8 cellular contexts compared by ENCODE assay signal in genomic region chr1:47262787-47263413, GRCh38. TPM values are rescaled to one million over a fixed set of nuclear protein-coding genes. Genes with fewer than 3 reads are reported as not detected.
DNase-seq lines count a peak whose midpoint lies in the region; ATAC-seq, FAIRE-seq and TF ChIP-seq lines count a peak whose summit lies in the region.

No MANE protein-coding gene starts in this region.

- TF ChIP-seq POLR2A in H54 (IDR thresholded peaks at IDR 0.05; ENCODE audit: low read depth, low read length): no peak

- H3K27ac Mint-ChIP-seq in CD4-positive, alpha-beta memory T cell: no peak overlapping the region
- no peak overlapping the region for H3K27ac Mint-ChIP-seq in activated CD4-positive, alpha-beta memory T cell treated with anti-CD3 and anti-CD28 coated beads for 36 hours

- H3K27me3 Mint-ChIP-seq in CD4-positive, alpha-beta memory T cell: no peaks in the 10 kb centered on the region
- H3K27me3 Mint-ChIP-seq in activated CD4-positive, alpha-beta memory T cell treated with anti-CD3 and anti-CD28 coated beads for 36 hours: no peaks in the 10 kb centered on the region

- intact Hi-C loops in CD4-positive, alpha-beta memory T cell (cut with micrococcal nuclease): loop anchor here (1.0 kb wide), 1 partner anchor 70 kb away; no protein-coding TSS in a partner anchor
- intact Hi-C loops in activated CD4-positive, alpha-beta memory T cell treated with anti-CD3 and anti-CD28 coated beads for 36 hours (cut with micrococcal nuclease): loop anchor here (1.0 kb wide), 2 partner anchors 70 to 84 kb away; no protein-coding TSS in a partner anchor

- H3K4me3 ChIP-seq in CD4-positive, alpha-beta memory T cell (ENCODE audit: low read length in 2 of 2): no peak overlapping the region
- no peak overlapping the region for H3K4me3 ChIP-seq in fibroblast of pulmonary artery (replicated peaks; ENCODE audit: low read depth, low read length)

- H3K4me1 Mint-ChIP-seq in CD4-positive, alpha-beta memory T cell: no peaks in the 10 kb centered on the region
- no peaks in the 10 kb centered on the region for H3K4me1 Mint-ChIP-seq in activated CD4-positive, alpha-beta memory T cell treated with anti-CD3 and anti-CD28 coated beads for 36 hours (ENCODE audit: low read depth)

- no peaks in the 10 kb centered on the region for H3K9me3 Mint-ChIP-seq in CD4-positive, alpha-beta memory T cell
- no peaks in the 10 kb centered on the region for H3K9me3 Mint-ChIP-seq in activated CD4-positive, alpha-beta memory T cell treated with anti-CD3 and anti-CD28 coated beads for 36 hours

- POLR2A ChIA-PET in CD4-positive, alpha-beta memory T cell (lab: Charles Lee; ENCODE audit: partially characterized antibody): interaction anchor here (1.2 to 1.5 kb wide), 2 partner anchors 9 to 72 kb away, joined by 3 to 4 read pairs; no protein-coding TSS in a partner anchor
- POLR2A ChIA-PET in activated CD4-positive, alpha-beta memory T cell treated with anti-CD3 and anti-CD28 coated beads for 36 hours (lab: Charles Lee): no interaction called here

- H3K27ac ChIP-seq in CD4-positive, alpha-beta memory T cell (ENCODE audit: low read depth, low read length): no peak overlapping the region

- H3K4me3 Mint-ChIP-seq in CD4-positive, alpha-beta memory T cell: no peak overlapping the region
- no peak overlapping the region for H3K4me3 Mint-ChIP-seq in activated CD4-positive, alpha-beta memory T cell treated with anti-CD3 and anti-CD28 coated beads for 36 hours

- TF ChIP-seq CTCF in fibroblast of pulmonary artery (IDR thresholded peaks at IDR 0.05; ENCODE audit: low read length, missing control alignments): peak; percentile 84

- DNase-seq in CD4-positive, alpha-beta memory T cell: peak in 4 of 5 donors; percentile 8 to 32 (median 16)
- peak; percentile 37 for DNase-seq in NCI-H1694 treated with DMSO at 0.1 percent for 48 hours (lab: John Stamatoyannopoulos, UW)
- peak; percentile 46 for DNase-seq in activated CD4-positive, alpha-beta memory T cell treated with anti-CD3 and anti-CD28 coated beads for 36 hours
- DNase-seq in fibroblast of pulmonary artery (ENCODE audit: low read depth): peak; percentile 75
- DNase-seq in renal cortical epithelial cell (ENCODE audit: low read depth): peak; percentile 48
- DNase-seq in H54 (ENCODE audit: insufficient read length, low spot score): no peak

- peak; percentile 55 for ATAC-seq in GM19035 (IDR thresholded peaks at IDR 0.05; ENCODE audit: unreplicated experiment)
- no peak for ATAC-seq in GM21576 (IDR thresholded peaks at IDR 0.05; ENCODE audit: unreplicated experiment)

- no peak for FAIRE-seq in H54 (lab: Jason Lieb, UNC)

- no peaks in the 10 kb centered on the region for H3K27me3 ChIP-seq in CD4-positive, alpha-beta memory T cell (ENCODE audit: insufficient read depth, low read length)

- no peaks in the 10 kb centered on the region for H3K36me3 ChIP-seq in CD4-positive, alpha-beta memory T cell (ENCODE audit: insufficient read depth, low read length)

- no peaks in the 10 kb centered on the region for H3K4me1 ChIP-seq in CD4-positive, alpha-beta memory T cell (ENCODE audit: insufficient read depth, low read length)

- CTCF ChIA-PET in CD4-positive, alpha-beta memory T cell (lab: Charles Lee; ENCODE audit: partially characterized antibody): interaction anchor here (0.6 to 4.0 kb wide), 26 partner anchors 9 to 175 kb away, joined by 3 to 67 read pairs (median 4); partner anchors contain the start of genes CMPK1, FOXD2, PDZK1IP1 and STIL
- CTCF ChIA-PET in activated CD4-positive, alpha-beta memory T cell treated with anti-CD3 and anti-CD28 coated beads for 36 hours (lab: Charles Lee): interaction anchor here (0.6 to 4.6 kb wide), 28 partner anchors 8 to 453 kb away, joined by 3 to 144 read pairs (median 4); partner anchors contain the start of genes FOXD2, PDZK1IP1 and STIL

- no peaks in the 10 kb centered on the region for H3K9me3 ChIP-seq in CD4-positive, alpha-beta memory T cell (ENCODE audit: control insufficient read depth in 1 of 2, low read length in 2 of 2)

- no peaks in the 10 kb centered on the region for H3K36me3 Mint-ChIP-seq in CD4-positive, alpha-beta memory T cell
- H3K36me3 Mint-ChIP-seq in activated CD4-positive, alpha-beta memory T cell treated with anti-CD3 and anti-CD28 coated beads for 36 hours: peaks cover 20% of the 10 kb centered on the region

RNA-seq across cellular contexts. Expression of gene TAL1, which starts 30.9 kb away (rescaled TPM):
- not detected for total RNA-seq in CD4-positive, alpha-beta memory T cell
- polyA plus RNA-seq in CD4-positive, alpha-beta memory T cell: not detected
- total RNA-seq in activated CD4-positive, alpha-beta memory T cell treated with anti-CD3 and anti-CD28 coated beads for 36 hours: under 1 TPM in 1 of 2 experiments, not detected in 1; 0.07 TPM
- total RNA-seq in renal cortical epithelial cell: 0.35 TPM in 2 replicates

RNA-seq across cellular contexts. Expression of gene STIL, which starts 51.0 kb away (rescaled TPM):
- total RNA-seq in CD4-positive, alpha-beta memory T cell: 1 to 10 TPM; 1.6 to 2.6 TPM
- polyA plus RNA-seq in CD4-positive, alpha-beta memory T cell: under 1 TPM; 0.34 to 0.89 TPM
- total RNA-seq in activated CD4-positive, alpha-beta memory T cell treated with anti-CD3 and anti-CD28 coated beads for 36 hours: 10 to 100 TPM; 31.3 to 33.6 TPM
- 4.9 and 10.8 TPM in 2 replicates for total RNA-seq in renal cortical epithelial cell
